9 cellular contexts compared by ENCODE assay signal in the genomic region with DNA sequence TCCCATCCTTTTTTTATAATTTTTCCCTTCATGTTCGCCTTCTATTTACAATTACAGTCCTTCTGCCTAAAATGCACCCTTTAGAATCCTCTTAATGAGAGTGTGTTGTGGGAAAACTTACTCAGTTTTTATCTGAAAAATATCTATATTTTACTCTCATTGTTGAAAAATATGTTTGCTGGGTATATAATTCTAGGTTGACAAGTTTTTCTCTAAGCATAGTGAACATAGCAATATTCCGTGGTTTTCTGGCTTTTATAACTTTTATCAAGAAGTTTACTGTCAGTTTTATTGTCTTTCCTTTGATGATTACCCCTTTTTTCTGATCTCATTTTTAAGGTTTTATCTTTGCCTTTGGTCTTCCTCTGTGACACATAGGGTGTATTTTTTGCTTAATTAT.
"Had no signal": no experiment of that assay in that cellular context is flagged by ENCODE, and none has a peak within 500 bp of the region (broad histone marks: within the 10 kb centered on the region; RNA-seq: fewer than 3 reads in every experiment).

No MANE protein-coding gene starts in this region.

- DNase-seq: IMR-90, Karpas-422, KBM-7, KG1 had no signal

- H3K4me2 ChIP-seq: KMS-11 had no signal

- H3K27ac ChIP-seq: HL-60, KMS-11 had no signal

- ATAC-seq: HepG2, K562 had no signal

- FAIRE-seq: HepG2, HTR-8/SVneo, K562 had no signal

- H3K4me3 ChIP-seq: K562 had no signal
